ENCODE assay signal across 17 cellular contexts in genomic region chr2:96122391-96122790, GRCh38. TPM values are rescaled to one million over a fixed set of nuclear protein-coding genes. Genes with fewer than 3 reads are reported as not detected.
A peak's percentile ranks its signal among the peaks of the same experiment; 100 is the strongest.
DNase-seq lines count a peak whose midpoint lies in the region; ATAC-seq, FAIRE-seq and TF ChIP-seq lines count a peak whose summit lies in the region.
"Had no signal": no experiment of that assay in that cellular context is flagged by ENCODE, and none has a peak within 500 bp of the region (broad histone marks: within the 10 kb centered on the region; RNA-seq: fewer than 3 reads in every experiment).

No MANE protein-coding gene starts in this region.

- H3K36me3 ChIP-seq in heart right ventricle = no peaks in the 10 kb centered on the region
- no peaks in the 10 kb centered on the region for H3K36me3 ChIP-seq in kidney (ENCODE audit: control insufficient read depth in 1 of 2, insufficient read depth in 2 of 2, low read length in 2 of 2)
- H3K36me3 ChIP-seq in MG63 = no peaks in the 10 kb centered on the region
- H3K36me3 ChIP-seq: HAP-1 had no signal

- intact Hi-C loops in right cardiac atrium (cut with DNase I) (no loop called here), heart right ventricle (cut with DNase I) (no loop called here), kidney (cut with DNase I) (no loop called here)

- 85% methylated on average over 5 of the region's 5 CpGs for WGBS in right cardiac atrium
- WGBS in heart right ventricle, 2 donors = 85 to 92% methylated on average over 5 of the region's 5 CpGs

- H3K27me3 ChIP-seq in right cardiac atrium (ENCODE audit: control insufficient read depth, insufficient read depth) (no peaks in the 10 kb centered on the region), heart right ventricle (peaks cover 0 to 41% (median 17%) of the 10 kb centered on the region in 7 donors), MG63 (no peaks in the 10 kb centered on the region; the same call in 1 of the 2 replicates)

- TF ChIP-seq CTCF in heart right ventricle (IDR thresholded peaks at IDR 0.05) (no peak), kidney (IDR thresholded peaks at IDR 0.05; ENCODE audit: borderline replicate concordance, extremely low read depth, insufficient read depth) (no peak)

- H3K4me1 ChIP-seq in right cardiac atrium (ENCODE audit: control insufficient read depth, insufficient read depth, low read length) (no peaks in the 10 kb centered on the region), heart right ventricle (peaks cover 0 to 3% (median under 1%) of the 10 kb centered on the region in 9 donors), kidney (ENCODE audit: control insufficient read depth in 1 of 2, insufficient read depth in 1 of 2, low read depth in 1 of 2, low read length in 2 of 2) (peaks cover 0 to 1% of the 10 kb centered on the region in 2 donors)

- H3K27ac ChIP-seq in right cardiac atrium (ENCODE audit: low read length) = no peak overlapping the region
- H3K27ac ChIP-seq in heart right ventricle = no peak overlapping the region
- H3K27ac ChIP-seq in kidney (ENCODE audit: low read depth in 2 of 2, low read length in 2 of 2) = no peak overlapping the region

- H3K9me3 ChIP-seq in right cardiac atrium (ENCODE audit: control insufficient read depth, low read length) = no peaks in the 10 kb centered on the region
- no peaks in the 10 kb centered on the region for H3K9me3 ChIP-seq in heart right ventricle
- no peaks in the 10 kb centered on the region for H3K9me3 ChIP-seq in kidney (ENCODE audit: control insufficient read depth in 1 of 2, low read length in 2 of 2)
- no peaks in the 10 kb centered on the region for H3K9me3 ChIP-seq in MG63
- H3K9me3 ChIP-seq: HAP-1 had no signal

- ATAC-seq in right cardiac atrium (no peak), heart right ventricle (no peak), left lobe of liver (no peak)

- no peak overlapping the region for H3K9ac ChIP-seq in kidney (ENCODE audit: low read length in 2 of 2)

- DNase-seq in right cardiac atrium = peak in 2 of 3 donors; percentile 2 to 21
- no peak for DNase-seq in heart right ventricle
- peak; percentile 13 for DNase-seq in LHCN-M2 (ENCODE audit: low read depth)
- peak; percentile 50 for DNase-seq in kidney
- DNase-seq in MG63 = no peak
- DNase-seq in left lobe of liver (ENCODE audit: low spot score) = no peak
- DNase-seq in NCI-H82 (lab: John Stamatoyannopoulos, UW) = no peak
- DNase-seq: C1 segment of cervical spinal cord; Calu3; CD4-positive, alpha-beta T cell; DMS79; EL had no signal

- FAIRE-seq in kidney (lab: Jason Lieb, UNC) = no peak
- FAIRE-seq: A204.1, G401.6, H1 had no signal

- no peak overlapping the region for H3K4me3 ChIP-seq in right cardiac atrium (ENCODE audit: low read length)
- no peak overlapping the region for H3K4me3 ChIP-seq in heart right ventricle
- no peak overlapping the region for H3K4me3 ChIP-seq in kidney (ENCODE audit: low read length in 2 of 2)
- no peak overlapping the region for H3K4me3 ChIP-seq in MG63
- H3K4me3 ChIP-seq: HAP-1 had no signal

RNA-seq across cellular contexts. Expression of gene ADRA2B, which starts 6.0 kb away (rescaled TPM):
- under 1 TPM; 0.11 to 0.91 (median 0.66) TPM for total RNA-seq in right cardiac atrium
- 2.2 TPM for polyA plus RNA-seq in right cardiac atrium
- 1 to 10 TPM; 1.5 to 7.3 (median 3.4) TPM for total RNA-seq in heart right ventricle
- polyA plus RNA-seq in heart right ventricle = 1 to 10 TPM; 1.9 to 5.2 TPM
- not detected in 2 replicates for total RNA-seq in LHCN-M2 (2014; rRNA removed)
- polyA plus RNA-seq in LHCN-M2 (2012) = not detected
- total RNA-seq in kidney = 1.4 TPM
- 4.8 TPM for polyA plus RNA-seq in kidney (ENCODE audit: insufficient read depth, low read depth, low replicate concordance)
- total RNA-seq in MG63 (2014; rRNA removed; shearing (Covaris generic); ENCODE audit: low replicate concordance) = 0.03 TPM in 1 of 2 replicates, not detected in the other
- 11.4 TPM for total RNA-seq in left lobe of liver
- total RNA-seq: Calu3, HT1080 had no signal

RNA-seq across cellular contexts. Expression of gene ASTL, which starts 15.9 kb away (rescaled TPM):
- total RNA-seq in right cardiac atrium (not detected), heart right ventricle (not detected), LHCN-M2 (2014; rRNA removed) (not detected in 2 replicates), kidney (not detected), left lobe of liver (not detected)
- polyA plus RNA-seq in right cardiac atrium (not detected), heart right ventricle (under 1 TPM in 1 of 2 donors, not detected in 1; 0.16 TPM), kidney (ENCODE audit: insufficient read depth, low read depth, low replicate concordance) (not detected)
- polyA plus RNA-seq in LHCN-M2 (2012) = not detected
- not detected in 2 replicates for total RNA-seq in MG63 (2014; rRNA removed; shearing (Covaris generic); ENCODE audit: low replicate concordance)
- total RNA-seq: Calu3, HT1080 had no signal

RNA-seq across cellular contexts. Expression of gene DUSP2, which starts 22.8 kb away (rescaled TPM):
- total RNA-seq in right cardiac atrium (1 to 10 TPM; 1.2 to 2.6 (median 1.4) TPM), heart right ventricle (1 to 10 TPM in 9 of 10 donors, under 1 TPM in 1; 0.61 to 6.8 (median 2.5) TPM), LHCN-M2 (2014; rRNA removed) (0.23 and 0.71 TPM in 2 replicates), kidney (11.8 TPM), left lobe of liver (0.98 TPM)
- polyA plus RNA-seq in right cardiac atrium (2.2 TPM), heart right ventricle (10 to 100 TPM in 1 of 2 donors, 1 to 10 TPM in 1; 2.9 to 29.1 TPM), kidney (ENCODE audit: insufficient read depth, low read depth, low replicate concordance) (5.6 TPM)
- 0.61 TPM for polyA plus RNA-seq in LHCN-M2 (2012)
- 4.9 and 8.7 TPM in 2 replicates for total RNA-seq in MG63 (2014; rRNA removed; shearing (Covaris generic); ENCODE audit: low replicate concordance)

Comparison
In these comparisons a context has a peak if more than half of its experiments do, and no peak if none do; other contexts are left out.
1. DNase-seq: peak in right cardiac atrium (2 of 3), LHCN-M2 (single experiment) and kidney (single experiment); none in heart right ventricle (0 of 2), MG63 (single experiment), left lobe of liver (single experiment) and NCI-H82 (single experiment).